In genomic region chr11:63837027-63837688, GRCh38 we compare ENCODE assay signal across 8 cellular contexts. TPM values are rescaled to one million over a fixed set of nuclear protein-coding genes. Genes with fewer than 3 reads are reported as not detected.
DNase-seq lines count a peak whose midpoint lies in the region; ATAC-seq and TF ChIP-seq lines count a peak whose summit lies in the region.

No MANE protein-coding gene starts in this region.

- H3K4me1 ChIP-seq in KMS-11 (ENCODE audit: low read depth, poor library complexity, severe bottlenecking) (peaks cover 37% of the 10 kb centered on the region), esophagus (ENCODE audit: control insufficient read depth in 2 of 2, insufficient read depth in 2 of 2, low read length in 1 of 2) (peaks cover 0 to 3% of the 10 kb centered on the region in 2 donors)

- DNase-seq in COLO668 (lab: John Stamatoyannopoulos, UW; ENCODE audit: unreplicated experiment), result peak; percentile 76
- peak; percentile 81 for DNase-seq in OCI-M1 (lab: John Stamatoyannopoulos, UW)
- peak; percentile 71 for DNase-seq in activated T-cell treated with anti-CD3 and anti-CD28 coated beads, Interleukin-2, amount 50 U/mL, for 1 hour
- DNase-seq in naive B cell, result peak; percentile 64

- no peak overlapping the region; the same call in 1 of the 2 replicates for H2AFZ ChIP-seq in KMS-11 (ENCODE audit: low read depth)

- H3K27me3 ChIP-seq in KMS-11 (ENCODE audit: insufficient read depth, low read depth), result no peaks in the 10 kb centered on the region
- H3K27me3 ChIP-seq in esophagus (ENCODE audit: control insufficient read depth in 1 of 2, insufficient read depth in 2 of 2, low read length in 2 of 2), result no peaks in the 10 kb centered on the region

- no peaks in the 10 kb centered on the region for H3K9me3 Mint-ChIP-seq in naive B cell
- no peaks in the 10 kb centered on the region for H3K9me3 Mint-ChIP-seq in stimulated activated memory B cell treated with anti-CD40 and anti-IgM and Interleukin-4, amounts not matched to agents 10 μg/mL and 1 μg/mL and 100 μg/mL, for 72 hours

- no peaks in the 10 kb centered on the region for H3K9me3 ChIP-seq in esophagus (ENCODE audit: control insufficient read depth in 2 of 2, insufficient read depth in 1 of 2, low read depth in 1 of 2, low read length in 1 of 2)

- H3K36me3 ChIP-seq in KMS-11 (ENCODE audit: insufficient read depth) (no peaks in the 10 kb centered on the region), esophagus (ENCODE audit: control insufficient read depth in 2 of 2, insufficient read depth in 2 of 2, low read length in 1 of 2) (no peaks in the 10 kb centered on the region)

- H3K4me3 ChIP-seq in KMS-11 (IDR thresholded peaks at IDR 0.05; ENCODE audit: insufficient read depth, low read depth, low read length) (no peak overlapping the region), esophagus (ENCODE audit: low read depth in 1 of 2, low read length in 2 of 2) (no peak overlapping the region)

- H3K27ac ChIP-seq in KMS-11, result no peak overlapping the region
- peak overlapping the region; percentile 43 to 95 for H3K27ac ChIP-seq in esophagus (ENCODE audit: low read depth in 2 of 2, low read length in 1 of 2)

- H3K79me2 ChIP-seq in KMS-11 (ENCODE audit: insufficient read depth, low read depth), result peaks cover 29% of the 10 kb centered on the region

- H3K9ac ChIP-seq in KMS-11, result no peak overlapping the region

- peak overlapping the region; percentile 71; the same call in 1 of the 2 replicates for H3K4me2 ChIP-seq in KMS-11

- peak; percentile 84 for TF ChIP-seq CTCF in KMS-11 (conservative IDR thresholded peaks at IDR 0.05; ENCODE audit: low read depth, low read length)

- peaks cover 55 to 62% (median 60%) of the 10 kb centered on the region in 3 donors for H3K4me1 Mint-ChIP-seq in naive B cell
- H3K4me1 Mint-ChIP-seq in stimulated activated memory B cell treated with anti-CD40 and anti-IgM and Interleukin-4, amounts not matched to agents 10 μg/mL and 1 μg/mL and 100 μg/mL, for 72 hours, result peaks cover 49% of the 10 kb centered on the region

- ATAC-seq in naive B cell (ENCODE audit: low read depth in 2 of 2) (no peak), HG02588 (IDR thresholded peaks at IDR 0.05; ENCODE audit: unreplicated experiment) (no peak)
- no peak for ATAC-seq in stimulated activated memory B cell treated with anti-CD40 and anti-IgM and Interleukin-4, amounts not matched to agents 10 μg/mL and 1 μg/mL and 100 μg/mL, for 72 hours

- H3K36me3 Mint-ChIP-seq in naive B cell, result peaks cover 0 to 11% of the 10 kb centered on the region in 2 donors
- peaks cover 18% of the 10 kb centered on the region for H3K36me3 Mint-ChIP-seq in stimulated activated memory B cell treated with anti-CD40 and anti-IgM and Interleukin-4, amounts not matched to agents 10 μg/mL and 1 μg/mL and 100 μg/mL, for 72 hours

- no peaks in the 10 kb centered on the region for H3K27me3 Mint-ChIP-seq in naive B cell
- H3K27me3 Mint-ChIP-seq in stimulated activated memory B cell treated with anti-CD40 and anti-IgM and Interleukin-4, amounts not matched to agents 10 μg/mL and 1 μg/mL and 100 μg/mL, for 72 hours, result no peaks in the 10 kb centered on the region

- peak overlapping the region in 6 of 8 donors; percentile 76 to 98 (median 82) for H3K4me3 Mint-ChIP-seq in naive B cell
- peak overlapping the region; percentile 86 for H3K4me3 Mint-ChIP-seq in stimulated activated memory B cell treated with anti-CD40 and anti-IgM and Interleukin-4, amounts not matched to agents 10 μg/mL and 1 μg/mL and 100 μg/mL, for 72 hours

- H3K27ac Mint-ChIP-seq in naive B cell, result peak overlapping the region; percentile 92 to 96 (median 95)
- H3K27ac Mint-ChIP-seq in stimulated activated memory B cell treated with anti-CD40 and anti-IgM and Interleukin-4, amounts not matched to agents 10 μg/mL and 1 μg/mL and 100 μg/mL, for 72 hours, result peak overlapping the region; percentile 87

- WGBS in esophagus, 2 donors, result 12 to 14% methylated on average over 5 of the region's 5 CpGs

- peaks cover 9% of the 10 kb centered on the region; the same call in 1 of the 2 replicates for H4K20me1 ChIP-seq in KMS-11 (ENCODE audit: insufficient read depth)

RNA-seq across cellular contexts. Expression of gene MARK2, which starts 1.8 kb away (rescaled TPM):
- 10 to 100 TPM; 29.5 to 29.9 TPM for polyA plus RNA-seq in esophagus
- 10 to 100 TPM; 31.0 to 66.8 (median 42.9) TPM for polyA plus RNA-seq in naive B cell (ENCODE audit: low read depth in 6 of 6)

RNA-seq across cellular contexts. Expression of gene SPINDOC, which starts 23.9 kb away (rescaled TPM):
- 10 to 100 TPM in 1 of 2 donors, 1 to 10 TPM in 1; 5.9 to 10.2 TPM for polyA plus RNA-seq in esophagus
- under 1 TPM; 0.24 to 0.78 (median 0.60) TPM for polyA plus RNA-seq in naive B cell (ENCODE audit: low read depth in 6 of 6)
